ENCODE assay signal across 16 cellular contexts in genomic region chr9:110999379-110999778, GRCh38. TPM values are rescaled to one million over a fixed set of nuclear protein-coding genes. Genes with fewer than 3 reads are reported as not detected.
"Had no signal": no experiment of that assay in that cellular context is flagged by ENCODE, and none has a peak within 500 bp of the region (broad histone marks: within the 10 kb centered on the region; RNA-seq: fewer than 3 reads in every experiment).

No MANE protein-coding gene starts in this region.

- H3K36me3 ChIP-seq: colonic mucosa, gastrocnemius medialis had no signal

- DNase-seq: activated CD4-positive, alpha-beta memory T cell treated with anti-CD3 and anti-CD28 coated beads for 36 hours; activated gamma-delta T cell treated with Interleukin-2 at 50 U/mL for 16 hours; activated naive CD8-positive, alpha-beta T cell treated with anti-CD3 and anti-CD28 coated beads, Interleukin-2, amount 10 ng/mL, durations not matched to agents 7 days and 5 days; activated T-cell treated with anti-CD3 and anti-CD28 coated beads, Interleukin-2, amount 50 U/mL, for 72 hours; aorta; colonic mucosa; effector CD4-positive, alpha-beta T cell; gastrocnemius medialis; natural killer cell; stimulated activated CD4-positive, alpha-beta T cell treated with anti-CD3 and anti-CD28 coated beads, Interleukin-4, amount 100 ng/mL, for 4 hours; stimulated activated naive CD8-positive, alpha-beta T cell treated with anti-CD3 and anti-CD28 coated beads, Interleukin-15, amount 100 ng/mL, for 72 hours; T-cell; T1000; trophoblast cell had no signal

- H3K36me3 Mint-ChIP-seq: activated CD4-positive, alpha-beta memory T cell treated with anti-CD3 and anti-CD28 coated beads for 36 hours; activated naive CD8-positive, alpha-beta T cell treated with anti-CD3 and anti-CD28 coated beads, Interleukin-2, amount 10 ng/mL, durations not matched to agents 7 days and 5 days; natural killer cell; T-cell had no signal

- ATAC-seq: activated T-cell treated with anti-CD3 and anti-CD28 coated beads, Interleukin-2, amount 50 U/mL, for 72 hours; gastrocnemius medialis; natural killer cell; stimulated activated naive CD8-positive, alpha-beta T cell treated with anti-CD3 and anti-CD28 coated beads, Interleukin-15, amount 100 ng/mL, for 72 hours; T-cell had no signal

- FAIRE-seq: endothelial cell of umbilical vein had no signal

- H3K4me3 ChIP-seq: colonic mucosa, gastrocnemius medialis, skin epidermis had no signal

- H3K4me1 Mint-ChIP-seq: activated naive CD8-positive, alpha-beta T cell treated with anti-CD3 and anti-CD28 coated beads, Interleukin-2, amount 10 ng/mL, durations not matched to agents 7 days and 5 days; stimulated activated naive CD8-positive, alpha-beta T cell treated with anti-CD3 and anti-CD28 coated beads, Interleukin-15, amount 100 ng/mL, for 72 hours; T-cell had no signal

- H3K27ac ChIP-seq: colonic mucosa had no signal

- H3K4me1 ChIP-seq: colonic mucosa, gastrocnemius medialis had no signal

- H3K27me3 ChIP-seq: colonic mucosa, gastrocnemius medialis had no signal

- H3K27me3 Mint-ChIP-seq: activated CD4-positive, alpha-beta memory T cell treated with anti-CD3 and anti-CD28 coated beads for 36 hours; activated naive CD8-positive, alpha-beta T cell treated with anti-CD3 and anti-CD28 coated beads, Interleukin-2, amount 10 ng/mL, durations not matched to agents 7 days and 5 days; stimulated activated naive CD8-positive, alpha-beta T cell treated with anti-CD3 and anti-CD28 coated beads, Interleukin-15, amount 100 ng/mL, for 72 hours; T-cell had no signal

- H3K27ac Mint-ChIP-seq: activated CD4-positive, alpha-beta memory T cell treated with anti-CD3 and anti-CD28 coated beads for 36 hours; activated naive CD8-positive, alpha-beta T cell treated with anti-CD3 and anti-CD28 coated beads, Interleukin-2, amount 10 ng/mL, durations not matched to agents 7 days and 5 days; activated T-cell treated with anti-CD3 and anti-CD28 coated beads, Interleukin-2, amount 50 U/mL, for 72 hours; natural killer cell; stimulated activated naive CD8-positive, alpha-beta T cell treated with anti-CD3 and anti-CD28 coated beads, Interleukin-15, amount 100 ng/mL, for 72 hours; T-cell had no signal

- H3K9me3 Mint-ChIP-seq: activated CD4-positive, alpha-beta memory T cell treated with anti-CD3 and anti-CD28 coated beads for 36 hours; activated naive CD8-positive, alpha-beta T cell treated with anti-CD3 and anti-CD28 coated beads, Interleukin-2, amount 10 ng/mL, durations not matched to agents 7 days and 5 days had no signal

- H3K4me3 Mint-ChIP-seq: activated CD4-positive, alpha-beta memory T cell treated with anti-CD3 and anti-CD28 coated beads for 36 hours; activated naive CD8-positive, alpha-beta T cell treated with anti-CD3 and anti-CD28 coated beads, Interleukin-2, amount 10 ng/mL, durations not matched to agents 7 days and 5 days; activated T-cell treated with anti-CD3 and anti-CD28 coated beads, Interleukin-2, amount 50 U/mL, for 72 hours; natural killer cell; stimulated activated naive CD8-positive, alpha-beta T cell treated with anti-CD3 and anti-CD28 coated beads, Interleukin-15, amount 100 ng/mL, for 72 hours; T-cell had no signal

- H3K9me3 ChIP-seq: colonic mucosa, gastrocnemius medialis had no signal

RNA-seq across cellular contexts. Expression of gene LPAR1, which starts 38.9 kb away (rescaled TPM):
- total RNA-seq: activated CD4-positive, alpha-beta memory T cell treated with anti-CD3 and anti-CD28 coated beads for 36 hours; activated T-cell treated with anti-CD3 and anti-CD28 coated beads, Interleukin-2, amount 50 U/mL, for 72 hours had no signal
